Comparison of ENCODE assay signal across 20 cellular contexts in the genomic region with DNA sequence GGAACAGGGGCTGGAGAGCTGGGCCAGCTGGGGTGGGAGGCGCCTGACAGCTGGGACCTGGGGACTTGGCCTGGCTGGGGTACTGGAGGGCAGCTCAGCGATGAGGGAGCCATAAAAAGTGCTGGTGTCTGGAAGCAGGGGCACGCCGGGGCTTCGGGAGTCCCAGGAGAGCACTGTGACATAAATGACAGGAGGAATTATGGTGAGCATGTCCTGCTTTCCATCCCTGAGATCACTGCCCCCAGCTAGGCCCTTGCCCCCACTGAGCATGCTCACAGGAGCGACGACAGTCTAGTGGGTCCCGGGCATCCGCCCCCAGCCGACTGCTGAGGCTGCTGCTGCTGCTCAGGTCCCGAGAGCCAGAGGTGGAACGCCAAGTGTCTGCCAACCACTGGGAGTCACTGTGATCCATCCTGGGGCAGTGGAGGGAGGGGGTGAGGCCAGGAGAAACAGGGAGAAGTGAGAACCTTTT. TPM values are rescaled to one million over a fixed set of nuclear protein-coding genes. Genes with fewer than 3 reads are reported as not detected.
DNase-seq lines count a peak whose midpoint lies in the region; ATAC-seq and TF ChIP-seq lines count a peak whose summit lies in the region.
"Had no signal": no experiment of that assay in that cellular context is flagged by ENCODE, and none has a peak within 500 bp of the region (broad histone marks: within the 10 kb centered on the region; RNA-seq: fewer than 3 reads in every experiment).

No MANE protein-coding gene starts in this region.

- no peak for TF ChIP-seq POLR2A in upper lobe of left lung (IDR thresholded peaks at IDR 0.05)

- DNase-seq in NCI-H82 (lab: John Stamatoyannopoulos, UW) = peak; percentile 60
- DNase-seq in NCI-H82 treated with DMSO at 0.1 percent for 48 hours (lab: John Stamatoyannopoulos, UW; ENCODE audit: unreplicated experiment) = no peak
- no peak for DNase-seq in epithelial cell of proximal tubule (ENCODE audit: low read depth)
- DNase-seq in lower lobe of right lung = no peak
- no peak for DNase-seq in upper lobe of left lung
- no peak for DNase-seq in GOT3 (lab: John Stamatoyannopoulos, UW)
- DNase-seq in AG08395 (ENCODE audit: low spot score) = no peak
- DNase-seq in NCI-H748 treated with DMSO at 0.1 percent for 48 hours (lab: John Stamatoyannopoulos, UW) = no peak
- DNase-seq: activated gamma-delta T cell; effector CD4-positive, alpha-beta T cell; naive thymus-derived CD4-positive, alpha-beta T cell; NCI-H1105; stimulated activated naive CD4-positive, alpha-beta T cell had no signal

- H3K27ac ChIP-seq in lower lobe of right lung (peak overlapping the region; percentile 41), upper lobe of left lung (peak overlapping the region in 3 of 4 donors; percentile 49 to 89 (median 86))
- H3K27ac ChIP-seq: right lobe of liver, SJCRH30, vagina had no signal

- no peaks in the 10 kb centered on the region for H3K36me3 ChIP-seq in lower lobe of right lung
- peaks cover 0 to 56% (median 0%) of the 10 kb centered on the region in 4 donors for H3K36me3 ChIP-seq in upper lobe of left lung
- H3K36me3 ChIP-seq: HAP-1, right lobe of liver, SJCRH30, vagina had no signal

- TF ChIP-seq CTCF in epithelial cell of proximal tubule (conservative IDR thresholded peaks at IDR 0.05; ENCODE audit: low read depth, low read length) (peak; percentile 22), lower lobe of right lung (IDR thresholded peaks at IDR 0.05) (no peak), upper lobe of left lung (IDR thresholded peaks at IDR 0.05) (no peak)

- no peak overlapping the region for H3K4me3 ChIP-seq in epithelial cell of proximal tubule (ENCODE audit: low read depth, low read length)
- no peak overlapping the region for H3K4me3 ChIP-seq in lower lobe of right lung
- no peak overlapping the region for H3K4me3 ChIP-seq in upper lobe of left lung
- H3K4me3 ChIP-seq: HAP-1, right lobe of liver, SJCRH30, vagina had no signal

- WGBS in upper lobe of left lung, 2 donors = 67 to 87% methylated on average over 5 to 12 of the region's 12 CpGs

- H3K9me3 ChIP-seq in lower lobe of right lung (no peaks in the 10 kb centered on the region), upper lobe of left lung (no peaks in the 10 kb centered on the region)
- H3K9me3 ChIP-seq: HAP-1, right lobe of liver, SJCRH30, vagina had no signal

- H3K4me1 ChIP-seq in lower lobe of right lung (peaks cover 70% of the 10 kb centered on the region), upper lobe of left lung (peaks cover 27 to 64% (median 39%) of the 10 kb centered on the region in 4 donors)
- H3K4me1 ChIP-seq: HAP-1, right lobe of liver, SJCRH30, vagina had no signal

- TF ChIP-seq EP300 in upper lobe of left lung (IDR thresholded peaks at IDR 0.05) = no peak

- intact Hi-C loops in lower lobe of right lung (cut with DNase I) = no loop called here

- ATAC-seq in lower lobe of right lung (peak in 1 of 2 donors; percentile 3), upper lobe of left lung (ENCODE audit: low FRiP score in 2 of 2) (no peak)
- ATAC-seq: naive thymus-derived CD4-positive, alpha-beta T cell; right lobe of liver had no signal

- H3K27me3 ChIP-seq in lower lobe of right lung (ENCODE audit: low read depth) = no peaks in the 10 kb centered on the region
- no peaks in the 10 kb centered on the region for H3K27me3 ChIP-seq in upper lobe of left lung
- H3K27me3 ChIP-seq: right lobe of liver, SJCRH30, vagina had no signal

RNA-seq across cellular contexts. Expression of gene ROBO4, which starts 6.2 kb away (rescaled TPM):
- 1.4 and 1.9 TPM in 2 replicates for total RNA-seq in epithelial cell of proximal tubule
- 58.3 TPM for total RNA-seq in lower lobe of right lung
- 100 to 1,000 TPM in 2 of 6 donors, 10 to 100 TPM in 4; 17.3 to 111 (median 50.2) TPM for total RNA-seq in upper lobe of left lung
- total RNA-seq: activated CD8-positive, alpha-beta memory T cell treated with anti-CD3 and anti-CD28 coated beads for 36 hours had no signal

RNA-seq across cellular contexts. Expression of gene ROBO3, which starts 26.2 kb away (rescaled TPM):
- 18.9 and 30.6 TPM in 2 replicates for total RNA-seq in epithelial cell of proximal tubule
- total RNA-seq in lower lobe of right lung = 11.3 TPM
- 10 to 100 TPM in 2 of 6 donors, 1 to 10 TPM in 4; 6.4 to 40.9 (median 7.5) TPM for total RNA-seq in upper lobe of left lung

RNA-seq across cellular contexts. Expression of gene HEPN1, which starts 27.6 kb away (rescaled TPM):
- not detected in 2 replicates for total RNA-seq in epithelial cell of proximal tubule
- total RNA-seq in lower lobe of right lung = not detected
- not detected for total RNA-seq in upper lobe of left lung
- total RNA-seq: activated CD8-positive, alpha-beta memory T cell treated with anti-CD3 and anti-CD28 coated beads for 36 hours; astrocyte; naive thymus-derived CD4-positive, alpha-beta T cell; SJCRH30; vagina had no signal

RNA-seq across cellular contexts. Expression of gene HEPACAM, which starts 44.4 kb away (rescaled TPM):
- total RNA-seq in epithelial cell of proximal tubule (under 0.01 TPM in 1 of 2 replicates, not detected in the other), lower lobe of right lung (not detected), upper lobe of left lung (under 1 TPM in 1 of 6 donors, not detected in 5; 0.14 TPM)
- total RNA-seq: activated CD8-positive, alpha-beta memory T cell treated with anti-CD3 and anti-CD28 coated beads for 36 hours; astrocyte; glomerular endothelial cell; naive thymus-derived CD4-positive, alpha-beta T cell; SJCRH30 had no signal
